1 cellular context compared by ENCODE assay signal in the genomic region with DNA sequence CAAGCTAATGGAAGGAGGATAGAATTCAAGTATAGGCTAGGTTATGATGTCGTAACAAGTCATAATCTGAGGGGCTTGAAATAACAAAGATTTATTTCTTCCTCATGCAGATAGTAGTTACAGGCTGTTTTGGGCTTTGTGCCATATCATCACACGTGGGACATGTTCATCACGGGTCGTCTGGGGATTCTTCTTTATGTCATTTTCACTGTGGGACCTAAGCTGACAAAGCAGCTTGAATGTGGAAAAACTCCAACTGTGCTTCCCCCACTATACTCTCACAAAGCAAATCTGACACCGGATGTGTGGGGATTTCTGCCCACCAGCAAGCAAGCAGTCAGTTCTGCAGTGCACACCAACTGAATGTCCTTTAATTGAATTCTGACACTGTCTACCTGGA.
TF ChIP-seq lines count a peak whose summit lies in the region.

No MANE protein-coding gene starts in this region.

TF ChIP-seq in K562, 482 proteins besides CTCF, POLR2A, EP300 and RAD21:
- TF ChIP-seq SMAD1 (IDR thresholded peaks at IDR 0.05; ENCODE audit: low read depth, low read length, partially characterized antibody) = no peak
- 0 out of 2 replicates have a peak, but pooled peaks have one; percentile 15 for TF ChIP-seq NFIC (IDR thresholded peaks at IDR 0.05)
